9 cellular contexts compared by ENCODE assay signal in the genomic region with DNA sequence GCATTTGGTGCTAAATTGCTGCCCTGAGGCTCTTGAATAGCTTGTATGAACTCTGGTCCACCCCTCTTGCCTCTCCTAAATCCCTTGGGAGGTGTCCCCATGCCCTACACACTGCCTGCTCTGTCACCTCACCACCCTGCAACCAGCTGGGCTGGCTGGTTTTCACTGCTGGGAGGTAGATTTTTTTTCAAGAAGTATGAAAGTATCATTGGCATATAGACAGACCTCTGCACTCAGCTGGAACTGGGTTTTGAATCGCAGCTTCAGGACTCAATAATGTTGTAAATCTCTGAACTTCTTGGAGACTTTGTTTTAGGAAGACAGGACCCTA.
DNase-seq lines count a peak whose midpoint lies in the region; ATAC-seq lines count a peak whose summit lies in the region.
"Had no signal": no experiment of that assay in that cellular context is flagged by ENCODE, and none has a peak within 500 bp of the region (broad histone marks: within the 10 kb centered on the region; RNA-seq: fewer than 3 reads in every experiment).

No MANE protein-coding gene starts in this region.

- peak overlapping the region; percentile 48 for H3K27ac ChIP-seq in HUES64 (ENCODE audit: low read depth, low read length)
- H3K27ac ChIP-seq in ectodermal cell (ENCODE audit: insufficient read depth, low read depth, low read length, poor library complexity, severe bottlenecking) = peak overlapping the region; percentile 66
- H3K27ac ChIP-seq in aorta (ENCODE audit: low read depth in 1 of 2, low read length in 2 of 2) = peak overlapping the region in 1 of 2 donors; percentile 41

- DNase-seq in T-helper 1 cell (no peak), aorta (no peak), NCI-H526 treated with DMSO at 0.1 percent for 48 hours (lab: John Stamatoyannopoulos, UW) (no peak)
- DNase-seq: ACHN had no signal

- ATAC-seq in stimulated activated memory B cell treated with anti-CD40 and anti-IgM and Interleukin-4, amounts not matched to agents 10 μg/mL and 1 μg/mL and 100 μg/mL, for 72 hours = peak; percentile 67
- no peak for ATAC-seq in aorta (ENCODE audit: low FRiP score)
- no peak for ATAC-seq in GM19351 (IDR thresholded peaks at IDR 0.05; ENCODE audit: unreplicated experiment)

- H3K4me3 ChIP-seq in HUES64 (ENCODE audit: low read length) (no peak overlapping the region), ectodermal cell (ENCODE audit: insufficient read depth, low read depth, low read length) (no peak overlapping the region), aorta (ENCODE audit: low read length in 2 of 2) (no peak overlapping the region)

- H3K27me3 Mint-ChIP-seq in T-helper 1 cell treated with Interleukin-12 subunit alpha and Interleukin-12 subunit beta and Interleukin-4 antibody, amounts not matched to agents 30 μg/mL and 1 μg/mL, for 36 hours (ENCODE audit: low read depth) = no peaks in the 10 kb centered on the region
- H3K27me3 Mint-ChIP-seq in stimulated activated memory B cell treated with anti-CD40 and anti-IgM and Interleukin-4, amounts not matched to agents 10 μg/mL and 1 μg/mL and 100 μg/mL, for 72 hours = no peaks in the 10 kb centered on the region

- peaks cover 4% of the 10 kb centered on the region for H3K36me3 Mint-ChIP-seq in T-helper 1 cell treated with Interleukin-12 subunit alpha and Interleukin-12 subunit beta and Interleukin-4 antibody, amounts not matched to agents 30 μg/mL and 1 μg/mL, for 36 hours (ENCODE audit: low read depth)
- peaks cover 9% of the 10 kb centered on the region for H3K36me3 Mint-ChIP-seq in stimulated activated memory B cell treated with anti-CD40 and anti-IgM and Interleukin-4, amounts not matched to agents 10 μg/mL and 1 μg/mL and 100 μg/mL, for 72 hours

- H3K4me1 ChIP-seq in HUES64 (ENCODE audit: insufficient read depth, low read length) = peaks cover 21% of the 10 kb centered on the region
- H3K4me1 ChIP-seq in ectodermal cell (ENCODE audit: control insufficient read depth, insufficient read depth, low read length) = peaks cover 61% of the 10 kb centered on the region
- H3K4me1 ChIP-seq in aorta (ENCODE audit: control insufficient read depth in 1 of 2, insufficient read depth in 2 of 2, low read length in 2 of 2) = peaks cover 0 to 3% of the 10 kb centered on the region in 2 donors

- no peak overlapping the region for H3K9ac ChIP-seq in HUES64 (ENCODE audit: low read depth, low read length)

- 33% methylated on average over 1 of the region's 1 CpG for WGBS in HUES64
- WGBS in ectodermal cell, 2 experiments = 17 to 30% methylated on average over 1 of the region's 1 CpG
- 25 to 67% methylated on average over 1 of the region's 1 CpG for WGBS in aorta, 2 donors

- no peaks in the 10 kb centered on the region for H3K9me3 Mint-ChIP-seq in T-helper 1 cell treated with Interleukin-12 subunit alpha and Interleukin-12 subunit beta and Interleukin-4 antibody, amounts not matched to agents 30 μg/mL and 1 μg/mL, for 36 hours
- H3K9me3 Mint-ChIP-seq in stimulated activated memory B cell treated with anti-CD40 and anti-IgM and Interleukin-4, amounts not matched to agents 10 μg/mL and 1 μg/mL and 100 μg/mL, for 72 hours = no peaks in the 10 kb centered on the region

- intact Hi-C loops in aorta (cut with DNase I) = loop anchor here in 1 of 2 donors (10.0 kb wide), 1 partner anchor 186 kb away; a partner anchor contains a TSS

- no peaks in the 10 kb centered on the region for H3K9me3 ChIP-seq in HUES64 (ENCODE audit: insufficient read depth, low read depth, low read length)
- H3K9me3 ChIP-seq in ectodermal cell (ENCODE audit: control insufficient read depth, low read length) = no peaks in the 10 kb centered on the region
- H3K9me3 ChIP-seq in aorta (ENCODE audit: control insufficient read depth, low read length) = no peaks in the 10 kb centered on the region

- H3K27me3 ChIP-seq in HUES64 (ENCODE audit: insufficient read depth, low read length) = no peaks in the 10 kb centered on the region
- no peaks in the 10 kb centered on the region for H3K27me3 ChIP-seq in ectodermal cell (ENCODE audit: control insufficient read depth, insufficient read depth, low read length, poor library complexity, severe bottlenecking)
- H3K27me3 ChIP-seq in aorta (ENCODE audit: control insufficient read depth in 1 of 2, insufficient read depth in 2 of 2, low read length in 1 of 2) = no peaks in the 10 kb centered on the region

- no peaks in the 10 kb centered on the region for H3K36me3 ChIP-seq in HUES64 (ENCODE audit: insufficient read depth, low read length)
- no peaks in the 10 kb centered on the region for H3K36me3 ChIP-seq in ectodermal cell (ENCODE audit: control insufficient read depth, insufficient read depth, low read length)
- H3K36me3 ChIP-seq in aorta (ENCODE audit: control insufficient read depth in 1 of 2, insufficient read depth in 2 of 2, low read length in 1 of 2) = no peaks in the 10 kb centered on the region

- H3K4me3 Mint-ChIP-seq in T-helper 1 cell treated with Interleukin-12 subunit alpha and Interleukin-12 subunit beta and Interleukin-4 antibody, amounts not matched to agents 30 μg/mL and 1 μg/mL, for 36 hours = no peak overlapping the region
- no peak overlapping the region for H3K4me3 Mint-ChIP-seq in stimulated activated memory B cell treated with anti-CD40 and anti-IgM and Interleukin-4, amounts not matched to agents 10 μg/mL and 1 μg/mL and 100 μg/mL, for 72 hours

- H3K4me1 Mint-ChIP-seq in T-helper 1 cell treated with Interleukin-12 subunit alpha and Interleukin-12 subunit beta and Interleukin-4 antibody, amounts not matched to agents 30 μg/mL and 1 μg/mL, for 36 hours (ENCODE audit: low read depth) = peaks cover 66% of the 10 kb centered on the region
- peaks cover 68% of the 10 kb centered on the region for H3K4me1 Mint-ChIP-seq in stimulated activated memory B cell treated with anti-CD40 and anti-IgM and Interleukin-4, amounts not matched to agents 10 μg/mL and 1 μg/mL and 100 μg/mL, for 72 hours

- peak overlapping the region; percentile 93 for H3K27ac Mint-ChIP-seq in T-helper 1 cell treated with Interleukin-12 subunit alpha and Interleukin-12 subunit beta and Interleukin-4 antibody, amounts not matched to agents 30 μg/mL and 1 μg/mL, for 36 hours
- H3K27ac Mint-ChIP-seq in stimulated activated memory B cell treated with anti-CD40 and anti-IgM and Interleukin-4, amounts not matched to agents 10 μg/mL and 1 μg/mL and 100 μg/mL, for 72 hours = peak overlapping the region; percentile 96
